20 cellular contexts compared by ENCODE assay signal in genomic region chr2:148532049-148532428, GRCh38.
DNase-seq lines count a peak whose midpoint lies in the region; FAIRE-seq and TF ChIP-seq lines count a peak whose summit lies in the region.
"Had no signal": no experiment of that assay in that cellular context is flagged by ENCODE, and none has a peak within 500 bp of the region (broad histone marks: within the 10 kb centered on the region; RNA-seq: fewer than 3 reads in every experiment).

No MANE protein-coding gene starts in this region.

- H3K27me3 ChIP-seq in bronchial epithelial cell (ENCODE audit: control insufficient read depth, insufficient read depth, low read length), result no peaks in the 10 kb centered on the region
- H3K27me3 ChIP-seq in prostate gland (replicated peaks; ENCODE audit: insufficient read depth), result no peaks in the 10 kb centered on the region
- no peaks in the 10 kb centered on the region for H3K27me3 ChIP-seq in right atrium auricular region
- H3K27me3 ChIP-seq: BLaER1 had no signal

- H3K27ac Mint-ChIP-seq in osteocyte (ENCODE audit: unreplicated experiment), result no peak overlapping the region
- H3K27ac Mint-ChIP-seq in activated naive CD8-positive, alpha-beta T cell treated with anti-CD3 and anti-CD28 coated beads for 36 hours, result no peak overlapping the region
- H3K27ac Mint-ChIP-seq: CD14-positive monocyte, HFFc6 had no signal

- FAIRE-seq in bronchial epithelial cell (lab: Jason Lieb, UNC), result peak; percentile 58
- FAIRE-seq: GM12892, GM18507, HTR-8/SVneo had no signal

- intact Hi-C loops in prostate gland (cut with DNase I), result no loop called here

- H3K27me3 Mint-ChIP-seq in osteocyte (ENCODE audit: unreplicated experiment), result no peaks in the 10 kb centered on the region
- no peaks in the 10 kb centered on the region for H3K27me3 Mint-ChIP-seq in activated naive CD8-positive, alpha-beta T cell treated with anti-CD3 and anti-CD28 coated beads for 36 hours
- H3K27me3 Mint-ChIP-seq: CD4-positive, alpha-beta memory T cell had no signal

- peak; percentile 4 for DNase-seq in RPMI7951 (ENCODE audit: low read depth)
- no peak for DNase-seq in bronchial epithelial cell (ENCODE audit: low read depth)
- DNase-seq in osteocyte (ENCODE audit: extremely low spot score, unreplicated experiment), result peak; percentile 13
- DNase-seq in activated naive CD8-positive, alpha-beta T cell treated with anti-CD3 and anti-CD28 coated beads for 36 hours, result no peak
- DNase-seq in prostate gland (ENCODE audit: low spot score), result no peak
- no peak for DNase-seq in right atrium auricular region (ENCODE audit: low spot score)
- no peak for DNase-seq in glomerular visceral epithelial cell (ENCODE audit: extremely low spot score)
- DNase-seq: 8988T; CD4-positive, alpha-beta memory T cell; DMS153; DMS79; GDM1; GOT3; H7; HFFc6 had no signal

- H3K9me3 ChIP-seq in prostate gland (no peaks in the 10 kb centered on the region), right atrium auricular region (no peaks in the 10 kb centered on the region)
- H3K9me3 ChIP-seq: BLaER1 had no signal

- H3K4me3 ChIP-seq in bronchial epithelial cell (ENCODE audit: low read depth, low read length) (no peak overlapping the region), prostate gland (no peak overlapping the region), right atrium auricular region (no peak overlapping the region)
- H3K4me3 ChIP-seq: BLaER1 had no signal

- H3K4me1 ChIP-seq in prostate gland (replicated peaks), result no peaks in the 10 kb centered on the region
- peaks cover 0 to 5% of the 10 kb centered on the region in 2 donors for H3K4me1 ChIP-seq in right atrium auricular region

- H3K36me3 ChIP-seq in bronchial epithelial cell (ENCODE audit: control insufficient read depth, insufficient read depth, low read length), result no peaks in the 10 kb centered on the region
- H3K36me3 ChIP-seq in prostate gland, result no peaks in the 10 kb centered on the region
- H3K36me3 ChIP-seq in right atrium auricular region, result no peaks in the 10 kb centered on the region
- H3K36me3 ChIP-seq: BLaER1 had no signal

- no peaks in the 10 kb centered on the region for H3K4me1 Mint-ChIP-seq in osteocyte (ENCODE audit: unreplicated experiment)
- peaks cover 43% of the 10 kb centered on the region for H3K4me1 Mint-ChIP-seq in activated naive CD8-positive, alpha-beta T cell treated with anti-CD3 and anti-CD28 coated beads for 36 hours

- no peak overlapping the region for H3K4me3 Mint-ChIP-seq in osteocyte (ENCODE audit: unreplicated experiment)
- H3K4me3 Mint-ChIP-seq in activated naive CD8-positive, alpha-beta T cell treated with anti-CD3 and anti-CD28 coated beads for 36 hours, result no peak overlapping the region
- H3K4me3 Mint-ChIP-seq: CD14-positive monocyte, HFFc6 had no signal

- TF ChIP-seq POLR2A in prostate gland (IDR thresholded peaks at IDR 0.05), result no peak

- no peaks in the 10 kb centered on the region for H3K36me3 Mint-ChIP-seq in osteocyte (ENCODE audit: unreplicated experiment)
- peaks cover 2% of the 10 kb centered on the region for H3K36me3 Mint-ChIP-seq in activated naive CD8-positive, alpha-beta T cell treated with anti-CD3 and anti-CD28 coated beads for 36 hours
- H3K36me3 Mint-ChIP-seq: CD14-positive monocyte; CD4-positive, alpha-beta memory T cell had no signal

- TF ChIP-seq CTCF in bronchial epithelial cell (IDR thresholded peaks at IDR 0.05; ENCODE audit: insufficient read depth, low read length, severe bottlenecking), result no peak
- no peak for TF ChIP-seq CTCF in osteocyte (IDR thresholded peaks at IDR 0.05)
- TF ChIP-seq CTCF in prostate gland (IDR thresholded peaks at IDR 0.05), result no peak
- TF ChIP-seq CTCF in right atrium auricular region (IDR thresholded peaks at IDR 0.05), result no peak

- WGBS in prostate gland, result 78% methylated on average over 10 of the region's 10 CpGs

- H3K27ac ChIP-seq in prostate gland (no peak overlapping the region), right atrium auricular region (no peak overlapping the region)
- H3K27ac ChIP-seq: BLaER1 had no signal

- H3K9me3 Mint-ChIP-seq in osteocyte (ENCODE audit: unreplicated experiment), result no peaks in the 10 kb centered on the region
- H3K9me3 Mint-ChIP-seq in activated naive CD8-positive, alpha-beta T cell treated with anti-CD3 and anti-CD28 coated beads for 36 hours, result peaks cover 2% of the 10 kb centered on the region
- H3K9me3 Mint-ChIP-seq: CD14-positive monocyte; CD4-positive, alpha-beta memory T cell; HFFc6 had no signal

Comparison
In these comparisons a context has a peak if more than half of its experiments do, and no peak if none do; other contexts are left out.
1. DNase-seq: peak in RPMI7951 (single experiment) and osteocyte (single experiment); none in bronchial epithelial cell (single experiment), activated naive CD8-positive, alpha-beta T cell treated with anti-CD3 and anti-CD28 coated beads for 36 hours (single experiment), prostate gland (single experiment), right atrium auricular region (single experiment) and glomerular visceral epithelial cell (single experiment).